Comparison of ENCODE assay signal across 14 cellular contexts in genomic region chr17:81288715-81289114, GRCh38.
"Had no signal": no experiment of that assay in that cellular context is flagged by ENCODE, and none has a peak within 500 bp of the region (broad histone marks: within the 10 kb centered on the region; RNA-seq: fewer than 3 reads in every experiment).

No MANE protein-coding gene starts in this region.

- DNase-seq: activated B cell treated with CpG ODN at 0.5 μM for 24 hours; activated CD8-positive, alpha-beta memory T cell treated with anti-CD3 and anti-CD28 coated beads, Interleukin-2, amount 50 U/mL, for 4 hours; activated gamma-delta T cell treated with Interleukin-2 at 50 U/mL for 16 hours; activated T-cell treated with anti-CD3 and anti-CD28 coated beads, Interleukin-2, amount 50 U/mL, for 48 hours; islet precursor cell; mucosa of descending colon; naive thymus-derived CD4-positive, alpha-beta T cell; stimulated activated naive B cell treated with anti-CD40 and anti-IgM and Interleukin-4, amounts not matched to agents 10 μg/mL and 1 μg/mL and 100 μg/mL, for 72 hours; T-helper 2 cell; tibial artery had no signal

- H3K9me3 ChIP-seq: esophagus muscularis mucosa, left lung, mucosa of descending colon, tibial artery had no signal

- H3K27ac ChIP-seq: esophagus muscularis mucosa, hepatocyte, parathyroid adenoma, tibial artery had no signal

- H3K4me3 ChIP-seq: esophagus muscularis mucosa, hepatocyte, left lung, mucosa of descending colon, tibial artery had no signal

- ATAC-seq: left lung; mucosa of descending colon; naive thymus-derived CD4-positive, alpha-beta T cell; stimulated activated naive B cell treated with anti-CD40 and anti-IgM and Interleukin-4, amounts not matched to agents 10 μg/mL and 1 μg/mL and 100 μg/mL, for 72 hours had no signal

- H3K9me3 Mint-ChIP-seq: activated B cell treated with CpG ODN at 0.5 μM for 24 hours; naive thymus-derived CD4-positive, alpha-beta T cell; stimulated activated naive B cell treated with anti-CD40 and anti-IgM and Interleukin-4, amounts not matched to agents 10 μg/mL and 1 μg/mL and 100 μg/mL, for 72 hours had no signal

- H3K27ac Mint-ChIP-seq: activated B cell treated with CpG ODN at 0.5 μM for 24 hours; stimulated activated naive B cell treated with anti-CD40 and anti-IgM and Interleukin-4, amounts not matched to agents 10 μg/mL and 1 μg/mL and 100 μg/mL, for 72 hours had no signal

- H3K27me3 ChIP-seq: esophagus muscularis mucosa, hepatocyte, left lung, tibial artery had no signal

- H3K27me3 Mint-ChIP-seq: activated B cell treated with CpG ODN at 0.5 μM for 24 hours; naive thymus-derived CD4-positive, alpha-beta T cell; stimulated activated naive B cell treated with anti-CD40 and anti-IgM and Interleukin-4, amounts not matched to agents 10 μg/mL and 1 μg/mL and 100 μg/mL, for 72 hours had no signal

- H3K4me1 ChIP-seq: parathyroid adenoma had no signal

- H3K4me3 Mint-ChIP-seq: activated B cell treated with CpG ODN at 0.5 μM for 24 hours; stimulated activated naive B cell treated with anti-CD40 and anti-IgM and Interleukin-4, amounts not matched to agents 10 μg/mL and 1 μg/mL and 100 μg/mL, for 72 hours had no signal
